In genomic region chr6:84065718-84066290, GRCh38 we compare ENCODE assay signal across 11 cellular contexts. TPM values are rescaled to one million over a fixed set of nuclear protein-coding genes. Genes with fewer than 3 reads are reported as not detected.
DNase-seq lines count a peak whose midpoint lies in the region; ATAC-seq and TF ChIP-seq lines count a peak whose summit lies in the region.
"Had no signal": no experiment of that assay in that cellular context is flagged by ENCODE, and none has a peak within 500 bp of the region (broad histone marks: within the 10 kb centered on the region; RNA-seq: fewer than 3 reads in every experiment).

No MANE protein-coding gene starts in this region.

- no peak overlapping the region for H3K14ac ChIP-seq in neuronal stem cell (ENCODE audit: low read length)

- no peak overlapping the region for H2BK120ac ChIP-seq in neuronal stem cell (ENCODE audit: low read depth, low read length)

- ATAC-seq in gastroesophageal sphincter (no peak), left colon (no peak)

- no peak overlapping the region for H3K27ac Mint-ChIP-seq in CD14-positive monocyte
- H3K27ac Mint-ChIP-seq: T-helper 1 cell treated with Interleukin-12 subunit alpha and Interleukin-12 subunit beta and Interleukin-4 antibody, amounts not matched to agents 30 μg/mL and 1 μg/mL, for 36 hours had no signal

- H3K27ac ChIP-seq in neuronal stem cell (replicated peaks; ENCODE audit: low read length): no peak overlapping the region
- no peak overlapping the region for H3K27ac ChIP-seq in gastroesophageal sphincter

- peaks cover 0 to 7% of the 10 kb centered on the region in 2 donors for H3K4me1 ChIP-seq in neuronal stem cell (ENCODE audit: control insufficient read depth in 2 of 2, insufficient read depth in 1 of 2, low read depth in 1 of 2, low read length in 2 of 2)
- H3K4me1 ChIP-seq in gastroesophageal sphincter: no peaks in the 10 kb centered on the region

- H3K23ac ChIP-seq in neuronal stem cell (ENCODE audit: low read depth, low read length, poor library complexity): no peak overlapping the region

- intact Hi-C loops in CD14-positive monocyte (cut with micrococcal nuclease): no loop called here
- intact Hi-C loops in left colon (cut with DNase I, micrococcal nuclease): no loop called here

- H3K4me3 Mint-ChIP-seq in CD14-positive monocyte: no peak overlapping the region
- H3K4me3 Mint-ChIP-seq: T-helper 1 cell treated with Interleukin-12 subunit alpha and Interleukin-12 subunit beta and Interleukin-4 antibody, amounts not matched to agents 30 μg/mL and 1 μg/mL, for 36 hours had no signal

- no peaks in the 10 kb centered on the region for H3K79me1 ChIP-seq in neuronal stem cell (ENCODE audit: low read depth, low read length)

- H2BK12ac ChIP-seq in neuronal stem cell (ENCODE audit: low read length): no peak overlapping the region

- peaks cover 2 to 4% (median 4%) of the 10 kb centered on the region in 3 donors for H3K27me3 Mint-ChIP-seq in CD14-positive monocyte (ENCODE audit: low read depth in 3 of 3)

- H3K9me3 ChIP-seq in neuronal stem cell (replicated peaks in 1 of 2; ENCODE audit: control insufficient read depth in 2 of 2, insufficient read depth in 1 of 2, low read depth in 1 of 2, low read length in 2 of 2) (no peaks in the 10 kb centered on the region), gastroesophageal sphincter (no peaks in the 10 kb centered on the region)

- WGBS in neuronal stem cell (ENCODE audit: extremely low coverage in 2 of 2, insufficient read length in 2 of 2, insufficient replicate concordance in 1 of 2), 2 donors: no CpG with 5 or more reads among the region's 2 CpGs
- WGBS in gastroesophageal sphincter (ENCODE audit: low coverage in 1 of 2), 2 donors: 36 to 48% methylated on average over 1 to 2 of the region's 2 CpGs

- DNase-seq in GM04503 (ENCODE audit: low read depth) (peak; percentile 45), NCI-H226 (peak; percentile 86), choroid plexus epithelial cell (ENCODE audit: low read depth) (peak; percentile 56), neuronal stem cell (ENCODE audit: low spot score) (no peak), CD14-positive monocyte (ENCODE audit: low spot score) (no peak), T-helper 1 cell (no peak), left colon (no peak)
- DNase-seq: anterior cingulate cortex, NCI-H526 treated with DMSO at 0.1 percent for 48 hours had no signal

- no peak overlapping the region for H3K4me2 ChIP-seq in neuronal stem cell (ENCODE audit: insufficient read depth, low read length, poor library complexity, severe bottlenecking)

- TF ChIP-seq POLR2A in gastroesophageal sphincter (IDR thresholded peaks at IDR 0.05): no peak

- H2BK5ac ChIP-seq in neuronal stem cell (ENCODE audit: low read length): no peak overlapping the region

- peak overlapping the region; percentile 27 for H2AFZ ChIP-seq in neuronal stem cell (ENCODE audit: low read length)

- no peaks in the 10 kb centered on the region for H3K36me3 Mint-ChIP-seq in CD14-positive monocyte

- H3K9ac ChIP-seq in neuronal stem cell (ENCODE audit: low read depth, low read length, poor library complexity): no peak overlapping the region

- H3K4me1 Mint-ChIP-seq in CD14-positive monocyte: no peaks in the 10 kb centered on the region

- no peak overlapping the region for H3K18ac ChIP-seq in neuronal stem cell (ENCODE audit: low read length)

- H4K8ac ChIP-seq in neuronal stem cell (ENCODE audit: low read depth, low read length): no peak overlapping the region

- TF ChIP-seq CTCF in choroid plexus epithelial cell (conservative IDR thresholded peaks at IDR 0.05; ENCODE audit: low read depth, low read length) (no peak), gastroesophageal sphincter (IDR thresholded peaks at IDR 0.05) (no peak), CD14-positive monocyte (IDR thresholded peaks at IDR 0.05) (no peak)

- H2BK15ac ChIP-seq in neuronal stem cell (ENCODE audit: low read length): no peak overlapping the region

- H3K4me3 ChIP-seq in choroid plexus epithelial cell (ENCODE audit: low read depth, low read length) (no peak overlapping the region), neuronal stem cell (ENCODE audit: low read length in 2 of 2) (no peak overlapping the region), gastroesophageal sphincter (no peak overlapping the region)

- H3K36me3 ChIP-seq in neuronal stem cell (replicated peaks in 1 of 2; ENCODE audit: control insufficient read depth in 2 of 2, insufficient read depth in 2 of 2, low read length in 2 of 2) (no peaks in the 10 kb centered on the region), gastroesophageal sphincter (no peaks in the 10 kb centered on the region)

- TF ChIP-seq EP300 in gastroesophageal sphincter (IDR thresholded peaks at IDR 0.05): no peak

- H3K4ac ChIP-seq in neuronal stem cell (ENCODE audit: low read length): no peak overlapping the region

- peaks cover 5 to 11% (median 7%) of the 10 kb centered on the region in 7 donors for H3K9me3 Mint-ChIP-seq in CD14-positive monocyte
- H3K9me3 Mint-ChIP-seq: T-helper 1 cell treated with Interleukin-12 subunit alpha and Interleukin-12 subunit beta and Interleukin-4 antibody, amounts not matched to agents 30 μg/mL and 1 μg/mL, for 36 hours had no signal

- no peaks in the 10 kb centered on the region for H3K27me3 ChIP-seq in neuronal stem cell (ENCODE audit: control insufficient read depth in 3 of 3, insufficient read depth in 3 of 3, low read depth in 1 of 3, low read length in 3 of 3)
- no peaks in the 10 kb centered on the region for H3K27me3 ChIP-seq in gastroesophageal sphincter

- H2AK5ac ChIP-seq in neuronal stem cell (ENCODE audit: low read depth, low read length): no peak overlapping the region

- no peak overlapping the region for H4K91ac ChIP-seq in neuronal stem cell (ENCODE audit: low read depth, low read length, poor library complexity)

RNA-seq across cellular contexts. Expression of gene MRAP2, which starts 32.2 kb away (rescaled TPM):
- polyA plus RNA-seq in neuronal stem cell (2013, experiment 1 of 2): 1.7 TPM
- polyA plus RNA-seq in neuronal stem cell (2013, experiment 2 of 2): 2.0 TPM
- 1 to 10 TPM in 2 of 4 donors, under 1 TPM in 1, not detected in 1; 0.27 to 1.7 (median 1.2) TPM for total RNA-seq in gastroesophageal sphincter
- not detected for polyA plus RNA-seq in CD14-positive monocyte
- 1 to 10 TPM; 8.5 to 9.2 TPM for total RNA-seq in left colon

Comparison
In these comparisons a context has a peak if more than half of its experiments do, and no peak if none do; other contexts are left out.
1. DNase-seq: peak in GM04503 (single experiment), NCI-H226 (single experiment) and choroid plexus epithelial cell (single experiment); none in neuronal stem cell (single experiment), CD14-positive monocyte (single experiment), T-helper 1 cell (0 of 5) and left colon (0 of 2).